Comparison of ENCODE assay signal across 8 cellular contexts in the genomic region with DNA sequence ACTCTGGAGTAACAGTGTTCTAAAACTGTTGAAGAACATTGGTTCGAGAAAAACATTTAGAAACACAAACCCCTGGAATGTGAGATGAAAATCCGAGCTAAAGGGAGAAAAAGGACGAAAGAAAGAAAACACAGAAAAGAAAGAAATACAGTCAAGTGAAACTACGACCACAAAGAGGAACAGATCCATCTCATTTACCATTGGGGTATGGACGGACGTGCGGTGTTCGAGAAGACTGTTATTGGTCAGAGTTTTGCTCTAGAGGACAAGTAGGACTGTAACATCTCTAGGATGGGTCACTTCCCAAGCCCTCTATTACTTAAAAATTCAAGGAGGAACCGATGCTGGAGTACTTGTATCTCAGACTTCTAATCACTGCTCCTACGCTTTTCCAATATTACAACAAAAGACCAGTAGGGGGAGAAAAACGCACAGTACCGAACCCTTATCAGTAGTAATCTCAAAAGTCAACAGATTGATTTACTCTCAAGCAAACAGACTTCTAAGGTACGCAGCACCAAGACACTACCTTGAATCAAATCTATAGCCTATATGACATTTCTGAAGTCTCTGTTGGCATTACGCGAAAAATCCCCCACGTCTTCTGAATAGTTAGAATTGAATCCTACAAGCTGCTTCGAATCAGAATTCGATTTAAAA. TPM values are rescaled to one million over a fixed set of nuclear protein-coding genes. Genes with fewer than 3 reads are reported as not detected.
A peak's percentile ranks its signal among the peaks of the same experiment; 100 is the strongest.
DNase-seq lines count a peak whose midpoint lies in the region; ATAC-seq and TF ChIP-seq lines count a peak whose summit lies in the region.

No MANE protein-coding gene starts in this region.

- H3K27me3 ChIP-seq in GM23248 (replicated peaks; ENCODE audit: insufficient read depth) (no peaks in the 10 kb centered on the region), Karpas-422 (ENCODE audit: low read length) (no peaks in the 10 kb centered on the region; the same call in 1 of the 2 replicates), PC-3 (ENCODE audit: low read length) (no peaks in the 10 kb centered on the region)

- H3K27ac Mint-ChIP-seq in activated T-cell treated with anti-CD3 and anti-CD28 coated beads, Interleukin-2, amount 50 U/mL, for 24 hours, result no peak overlapping the region
- H3K27ac Mint-ChIP-seq in stimulated activated effector memory CD8-positive, alpha-beta T cell treated with anti-CD3 and anti-CD28 coated beads, Interleukin-12 subunit alpha, Interleukin-12 subunit beta, amount 100 ng/mL, for 72 hours, result no peak overlapping the region

- POLR2A ChIA-PET in PC-3 (lab: Charles Lee; ENCODE audit: unreplicated experiment), result no interaction called here

- no TSS peak for BruUV-seq in PC-3 (replicated peaks; lab: Mats Ljungman, UMichigan)

- peak overlapping the region; percentile 95 for H3K9ac ChIP-seq in GM23248
- H3K9ac ChIP-seq in Karpas-422 (ENCODE audit: low read length), result peak overlapping the region; percentile 57
- peak overlapping the region; percentile 44 for H3K9ac ChIP-seq in PC-3 (ENCODE audit: low read length)

- no peaks in the 10 kb centered on the region for H3K9me3 Mint-ChIP-seq in activated T-cell treated with anti-CD3 and anti-CD28 coated beads, Interleukin-2, amount 50 U/mL, for 24 hours
- no peaks in the 10 kb centered on the region for H3K9me3 Mint-ChIP-seq in stimulated activated effector memory CD8-positive, alpha-beta T cell treated with anti-CD3 and anti-CD28 coated beads, Interleukin-12 subunit alpha, Interleukin-12 subunit beta, amount 100 ng/mL, for 72 hours

- ATAC-seq in PC-3, result peak; percentile 44
- peak; percentile 46 for ATAC-seq in stimulated activated effector memory CD8-positive, alpha-beta T cell treated with anti-CD3 and anti-CD28 coated beads, Interleukin-12 subunit alpha, Interleukin-12 subunit beta, amount 100 ng/mL, for 72 hours

- H3K4me1 Mint-ChIP-seq in activated T-cell treated with anti-CD3 and anti-CD28 coated beads, Interleukin-2, amount 50 U/mL, for 24 hours (ENCODE audit: low read depth), result peaks cover 36% of the 10 kb centered on the region
- H3K4me1 Mint-ChIP-seq in stimulated activated effector memory CD8-positive, alpha-beta T cell treated with anti-CD3 and anti-CD28 coated beads, Interleukin-12 subunit alpha, Interleukin-12 subunit beta, amount 100 ng/mL, for 72 hours, result peaks cover 19% of the 10 kb centered on the region

- in situ Hi-C loops in GM23248 (cut with MboI), result no loop called here

- H3K79me2 ChIP-seq in GM23248 (ENCODE audit: insufficient read depth) (peaks cover 36% of the 10 kb centered on the region), Karpas-422 (ENCODE audit: low read length) (peaks cover 35% of the 10 kb centered on the region), PC-3 (ENCODE audit: low read length) (peaks cover 36% of the 10 kb centered on the region)

- H2AFZ ChIP-seq in GM23248 (peak overlapping the region; percentile 91), Karpas-422 (ENCODE audit: low read length) (peak overlapping the region; percentile 45), PC-3 (ENCODE audit: low read length) (peak overlapping the region; percentile 96)

- H3K27ac ChIP-seq in GM23248 (peak overlapping the region; percentile 84), Karpas-422 (ENCODE audit: low read length) (no peak overlapping the region), PC-3 (ENCODE audit: low read length) (0 out of 2 replicates have a peak overlapping the region, but pooled peaks have one; percentile 13), caudate nucleus (ENCODE audit: low read depth, low read length) (peak overlapping the region; percentile 94)

- no peaks in the 10 kb centered on the region for H4K20me1 ChIP-seq in GM23248 (ENCODE audit: insufficient read depth)
- peaks cover 20% of the 10 kb centered on the region for H4K20me1 ChIP-seq in Karpas-422 (ENCODE audit: insufficient read depth, low read depth, low read length)
- H4K20me1 ChIP-seq in PC-3 (ENCODE audit: low read length), result no peaks in the 10 kb centered on the region

- 1 to 2% methylated on average over 18 of the region's 18 CpGs for WGBS in GM23248 (ENCODE audit: low coverage in 1 of 2, low lambda C conversion rate in 2 of 2, missing lambda C conversion rate in 2 of 2), 2 experiments

- DNase-seq in activated T-cell treated with anti-CD3 and anti-CD28 coated beads for 1 hour (ENCODE audit: low read depth) (peak; percentile 3), GM23248 (peak; percentile 76), Karpas-422 (peak; percentile 86), PC-3 (peak; percentile 85), caudate nucleus (lab: John Stamatoyannopoulos, UW) (peak in 26 of 61 donors; percentile 0 to 69 (median 25)), iris pigment epithelial cell (ENCODE audit: low read depth) (peak; percentile 76)
- no peak for DNase-seq in activated T-cell treated with anti-CD3 and anti-CD28 coated beads, Interleukin-2, amount 50 U/mL, for 24 hours
- DNase-seq in stimulated activated effector memory CD8-positive, alpha-beta T cell treated with anti-CD3 and anti-CD28 coated beads, Interleukin-12 subunit alpha, Interleukin-12 subunit beta, amount 100 ng/mL, for 72 hours (ENCODE audit: low spot score in 2 of 2), result no peak

- H3F3A ChIP-seq in GM23248 (ENCODE audit: insufficient read depth) (peaks cover 11% of the 10 kb centered on the region; the same call in 1 of the 2 replicates), PC-3 (ENCODE audit: low read length, unreplicated experiment) (no peaks in the 10 kb centered on the region)

- intact Hi-C loops in PC-3 (cut with micrococcal nuclease), result loop anchor here (1.0 to 10.0 kb wide), 9 partner anchors 42 to 415 kb away; partner anchors contain the start of gene ACTL6A

- peak; percentile 83 for TF ChIP-seq CTCF in PC-3 (conservative IDR thresholded peaks at IDR 0.05; ENCODE audit: low read depth, low read length)

- H3K4me2 ChIP-seq in GM23248 (ENCODE audit: unreplicated experiment) (peak overlapping the region; percentile 82), Karpas-422 (ENCODE audit: low read depth, low read length, poor library complexity, severe bottlenecking) (peak overlapping the region; percentile 100), PC-3 (ENCODE audit: low read length) (peak overlapping the region; percentile 88)

- H3K9me2 ChIP-seq in GM23248 (ENCODE audit: insufficient read depth), result no peaks in the 10 kb centered on the region
- no peaks in the 10 kb centered on the region for H3K9me2 ChIP-seq in Karpas-422 (replicated peaks; ENCODE audit: insufficient read depth, low read length)
- no peaks in the 10 kb centered on the region for H3K9me2 ChIP-seq in PC-3 (replicated peaks; ENCODE audit: low read length)

- H3K36me3 ChIP-seq in GM23248 (ENCODE audit: low read depth) (no peaks in the 10 kb centered on the region), Karpas-422 (ENCODE audit: insufficient read depth, low read length) (no peaks in the 10 kb centered on the region), PC-3 (ENCODE audit: low read depth, low read length) (no peaks in the 10 kb centered on the region)

- H3K4me1 ChIP-seq in GM23248 (ENCODE audit: insufficient read depth) (peaks cover 12% of the 10 kb centered on the region), Karpas-422 (ENCODE audit: low read length) (peaks cover 22% of the 10 kb centered on the region), PC-3 (ENCODE audit: insufficient read depth, low read length) (peaks cover 12% of the 10 kb centered on the region; the same call in 1 of the 2 replicates)

- H3K36me3 Mint-ChIP-seq in activated T-cell treated with anti-CD3 and anti-CD28 coated beads, Interleukin-2, amount 50 U/mL, for 24 hours (ENCODE audit: low read depth), result peaks cover 5% of the 10 kb centered on the region
- peaks cover 9% of the 10 kb centered on the region for H3K36me3 Mint-ChIP-seq in stimulated activated effector memory CD8-positive, alpha-beta T cell treated with anti-CD3 and anti-CD28 coated beads, Interleukin-12 subunit alpha, Interleukin-12 subunit beta, amount 100 ng/mL, for 72 hours

- CTCF ChIA-PET in PC-3 (lab: Charles Lee), result interaction anchor here (0.7 to 0.8 kb wide), 3 partner anchors 41 to 174 kb away, joined by 3 to 4 read pairs (median 4); no protein-coding TSS in a partner anchor

- no peaks in the 10 kb centered on the region for H3K27me3 Mint-ChIP-seq in activated T-cell treated with anti-CD3 and anti-CD28 coated beads, Interleukin-2, amount 50 U/mL, for 24 hours

- no peak overlapping the region for H3K4me3 Mint-ChIP-seq in activated T-cell treated with anti-CD3 and anti-CD28 coated beads, Interleukin-2, amount 50 U/mL, for 24 hours
- no peak overlapping the region for H3K4me3 Mint-ChIP-seq in stimulated activated effector memory CD8-positive, alpha-beta T cell treated with anti-CD3 and anti-CD28 coated beads, Interleukin-12 subunit alpha, Interleukin-12 subunit beta, amount 100 ng/mL, for 72 hours

- no peaks in the 10 kb centered on the region for H3K9me3 ChIP-seq in GM23248 (ENCODE audit: low read depth)
- H3K9me3 ChIP-seq in Karpas-422 (ENCODE audit: low read length), result no peaks in the 10 kb centered on the region
- no peaks in the 10 kb centered on the region for H3K9me3 ChIP-seq in PC-3 (ENCODE audit: low read length)

- peak overlapping the region; percentile 97 for H3K4me3 ChIP-seq in GM23248
- H3K4me3 ChIP-seq in Karpas-422 (ENCODE audit: low read length), result peak overlapping the region; percentile 71
- H3K4me3 ChIP-seq in PC-3 (ENCODE audit: low read length), result peak overlapping the region; percentile 91

RNA-seq across cellular contexts. Expression of gene PIK3CA, which starts 1.1 kb away (rescaled TPM):
- 22.5 and 23.8 TPM in 2 replicates for total RNA-seq in GM23248 (2014; rRNA removed; shearing (Covaris generic))
- 8.3 and 8.5 TPM in 2 replicates for polyA plus RNA-seq in GM23248 (2016; fragmentation: Nextera tagmentation; extraction: Ambion mirVana)
- 8.5 and 22.7 TPM in 2 replicates for total RNA-seq in Karpas-422 (2014; rRNA removed; shearing (Covaris generic); ENCODE audit: low replicate concordance)
- total RNA-seq in PC-3 (2014; rRNA removed), result 13.4 and 20.5 TPM in 2 replicates

Comparison
In these comparisons a context has a peak if more than half of its experiments do, and no peak if none do; other contexts are left out.
1. DNase-seq: peak in activated T-cell treated with anti-CD3 and anti-CD28 coated beads for 1 hour (single experiment), GM23248 (single experiment), Karpas-422 (single experiment), PC-3 (single experiment) and iris pigment epithelial cell (single experiment); none in activated T-cell treated with anti-CD3 and anti-CD28 coated beads, Interleukin-2, amount 50 U/mL, for 24 hours (single experiment) and stimulated activated effector memory CD8-positive, alpha-beta T cell treated with anti-CD3 and anti-CD28 coated beads, Interleukin-12 subunit alpha, Interleukin-12 subunit beta, amount 100 ng/mL, for 72 hours (0 of 2).
2. H2AFZ ChIP-seq: peak in every context shown above with its lines; median percentile 96 in PC-3; 91 in GM23248; 45 in Karpas-422.
3. H3K9ac ChIP-seq: peak in every context shown above with its lines; median percentile 95 in GM23248; 57 in Karpas-422; 44 in PC-3.
4. Peak in every context shown above with its lines, with median percentiles within 50 percentile points of each other: H3K4me2 ChIP-seq and H3K4me3 ChIP-seq.